17 cellular contexts compared by ENCODE assay signal in the genomic region with DNA sequence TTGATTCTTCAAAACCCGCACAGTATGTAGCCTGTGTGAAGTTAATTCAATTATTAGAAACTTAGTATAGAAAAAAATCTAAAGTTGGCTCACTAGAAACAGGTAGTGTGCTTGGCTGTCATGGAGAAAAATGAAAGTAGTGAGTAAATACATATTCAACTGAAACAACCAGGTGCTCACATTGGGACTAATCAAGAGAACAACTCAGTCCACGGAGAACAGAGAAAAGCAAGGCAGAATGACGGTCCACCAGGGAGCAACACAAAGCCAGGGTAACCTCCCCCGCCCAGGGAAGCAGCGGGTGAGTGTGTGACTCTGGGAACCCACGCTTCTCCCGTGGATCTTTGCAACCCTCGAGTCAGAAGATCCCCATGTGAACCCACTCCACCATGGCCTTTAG.
DNase-seq lines count a peak whose midpoint lies in the region; ATAC-seq, FAIRE-seq and TF ChIP-seq lines count a peak whose summit lies in the region.
"Had no signal": no experiment of that assay in that cellular context is flagged by ENCODE, and none has a peak within 500 bp of the region (broad histone marks: within the 10 kb centered on the region; RNA-seq: fewer than 3 reads in every experiment).

No MANE protein-coding gene starts in this region.

- TF ChIP-seq POLR2A in GM12878 (IDR thresholded peaks at IDR 0.05; ENCODE audit: low read depth, low read length), result no peak

- POLR2A ChIA-PET in GM12878 (lab: Charles Lee), result interaction anchor here (0.6 to 0.7 kb wide), 2 partner anchors 175 to 210 kb away, joined by 3 to 5 read pairs; no protein-coding TSS in a partner anchor

- H3K4me3 ChIP-seq in GM12878 (no peak overlapping the region), neuronal stem cell (ENCODE audit: low read length in 2 of 2) (no peak overlapping the region), Karpas-422 (ENCODE audit: low read length) (no peak overlapping the region)
- H3K4me3 ChIP-seq: HAP-1 had no signal

- TF ChIP-seq CTCF in GM12878 (IDR thresholded peaks at IDR 0.05 in 2 of 3, conservative IDR thresholded peaks at IDR 0.05 in 1 of 3; ENCODE audit: control insufficient read depth in 2 of 3, extremely low read depth in 1 of 3, insufficient read depth in 1 of 3, low read depth in 3 of 3, low read length in 3 of 3) (no peak), GM20000 (IDR thresholded peaks at IDR 0.05; ENCODE audit: extremely low read depth, missing control alignments) (no peak)

- H3K18ac ChIP-seq in neuronal stem cell (ENCODE audit: low read length), result peak overlapping the region; percentile 80

- RAD21 ChIA-PET in GM12878 (lab: Charles Lee; ENCODE audit: unreplicated experiment), result interaction anchor here (1.1 to 8.1 kb wide), 5 partner anchors 67 to 1341 kb away, joined by 3 to 92 read pairs (median 5); no protein-coding TSS in a partner anchor

- H3K79me1 ChIP-seq in neuronal stem cell (ENCODE audit: low read depth, low read length), result no peaks in the 10 kb centered on the region

- H3K4me1 ChIP-seq in GM12878 (ENCODE audit: control insufficient read depth, insufficient read depth, low read length), result peaks cover 6% of the 10 kb centered on the region; the same call in 1 of the 2 replicates
- no peaks in the 10 kb centered on the region for H3K4me1 ChIP-seq in neuronal stem cell (ENCODE audit: control insufficient read depth in 2 of 2, insufficient read depth in 1 of 2, low read depth in 1 of 2, low read length in 2 of 2)
- H3K4me1 ChIP-seq in Karpas-422 (ENCODE audit: low read length), result peaks cover 6% of the 10 kb centered on the region
- H3K4me1 ChIP-seq: HAP-1 had no signal

- SMC1A ChIA-PET in GM12878 (lab: Charles Lee; ENCODE audit: uncharacterized antibody, unreplicated experiment), result interaction anchor here (0.7 to 7.2 kb wide), 14 partner anchors 11 to 473 kb away, joined by 3 to 66 read pairs (median 6); no protein-coding TSS in a partner anchor

- no peak overlapping the region for H4K8ac ChIP-seq in neuronal stem cell (ENCODE audit: low read depth, low read length)

- no peak overlapping the region for H2BK12ac ChIP-seq in neuronal stem cell (ENCODE audit: low read length)

- BruUV-seq in GM12878 (replicated peaks; lab: Mats Ljungman, UMichigan), result no TSS peak

- DNase-seq in GM12878 (ENCODE audit: low read depth, low spot score) (no peak), neuronal stem cell (ENCODE audit: low spot score) (no peak), KBM-7 (no peak), GM20000 (ENCODE audit: low spot score) (no peak), Karpas-422 (no peak)
- DNase-seq: C1 segment of cervical spinal cord; Calu3; CD4-positive, alpha-beta memory T cell; COR-L47; DMS53; DMS79 treated with DMSO at 0.1 percent for 48 hours; GF-D8; GOT3; HFFc6 had no signal

- H3K27me3 ChIP-seq in GM12878 (replicated peaks in 1 of 2; ENCODE audit: control insufficient read depth in 2 of 2, insufficient read depth in 2 of 2, low read length in 1 of 2) (no peaks in the 10 kb centered on the region), neuronal stem cell (ENCODE audit: control insufficient read depth in 3 of 3, insufficient read depth in 3 of 3, low read depth in 1 of 3, low read length in 3 of 3) (no peaks in the 10 kb centered on the region), Karpas-422 (ENCODE audit: low read length) (no peaks in the 10 kb centered on the region)

- H4K91ac ChIP-seq in neuronal stem cell (ENCODE audit: low read depth, low read length, poor library complexity), result no peak overlapping the region

- 80% methylated on average over 8 of the region's 8 CpGs for WGBS in GM12878 (ENCODE audit: insufficient coverage, insufficient replicate concordance, low lambda C conversion rate, missing lambda C conversion rate)
- no CpG with 5 or more reads among the region's 8 CpGs for WGBS in neuronal stem cell (ENCODE audit: extremely low coverage in 2 of 2, insufficient read length in 2 of 2, insufficient replicate concordance in 1 of 2), 2 donors

- H3K9me3 ChIP-seq in GM12878 (replicated peaks; ENCODE audit: control insufficient read depth, insufficient read depth, low read length) (no peaks in the 10 kb centered on the region; the same call in 2 of the 3 replicates), neuronal stem cell (replicated peaks in 1 of 2; ENCODE audit: control insufficient read depth in 2 of 2, insufficient read depth in 1 of 2, low read depth in 1 of 2, low read length in 2 of 2) (no peaks in the 10 kb centered on the region), Karpas-422 (ENCODE audit: low read length) (peaks cover 3% of the 10 kb centered on the region; the same call in 1 of the 2 replicates)
- H3K9me3 ChIP-seq: HAP-1 had no signal

- no peaks in the 10 kb centered on the region for H3K36me3 ChIP-seq in GM12878 (ENCODE audit: control insufficient read depth in 2 of 2, insufficient read depth in 2 of 2, low read length in 1 of 2)
- H3K36me3 ChIP-seq in neuronal stem cell (replicated peaks in 1 of 2; ENCODE audit: control insufficient read depth in 2 of 2, insufficient read depth in 2 of 2, low read length in 2 of 2), result no peaks in the 10 kb centered on the region
- H3K36me3 ChIP-seq in Karpas-422 (ENCODE audit: insufficient read depth, low read length), result no peaks in the 10 kb centered on the region
- H3K36me3 ChIP-seq: HAP-1 had no signal

- H2BK120ac ChIP-seq in neuronal stem cell (ENCODE audit: low read depth, low read length), result no peak overlapping the region

- no peak overlapping the region for H2BK15ac ChIP-seq in neuronal stem cell (ENCODE audit: low read length)

- H4K20me1 ChIP-seq in GM12878 (ENCODE audit: control insufficient read depth, insufficient read depth), result no peaks in the 10 kb centered on the region
- no peaks in the 10 kb centered on the region for H4K20me1 ChIP-seq in Karpas-422 (ENCODE audit: insufficient read depth, low read depth, low read length)

- H3K79me2 ChIP-seq in GM12878 (ENCODE audit: control insufficient read depth, insufficient read depth, low read length), result no peaks in the 10 kb centered on the region
- H3K79me2 ChIP-seq in Karpas-422 (ENCODE audit: low read length), result no peaks in the 10 kb centered on the region

- H2AFZ ChIP-seq in GM12878 (ENCODE audit: control insufficient read depth, low read depth, low read length) (peak overlapping the region; percentile 48), neuronal stem cell (ENCODE audit: low read length) (no peak overlapping the region), Karpas-422 (ENCODE audit: low read length) (no peak overlapping the region)

- H3K27ac ChIP-seq in GM12878 (ENCODE audit: control insufficient read depth, insufficient read depth), result no peak overlapping the region
- no peak overlapping the region for H3K27ac ChIP-seq in neuronal stem cell (replicated peaks; ENCODE audit: low read length)
- H3K27ac ChIP-seq in Karpas-422 (ENCODE audit: low read length), result no peak overlapping the region

- H3K9ac ChIP-seq in GM12878 (ENCODE audit: control insufficient read depth, insufficient read depth, low read length) (no peak overlapping the region), neuronal stem cell (ENCODE audit: low read depth, low read length, poor library complexity) (no peak overlapping the region), Karpas-422 (ENCODE audit: low read length) (no peak overlapping the region)

- H3K9me2 ChIP-seq in Karpas-422 (replicated peaks; ENCODE audit: insufficient read depth, low read length), result no peaks in the 10 kb centered on the region

- TF ChIP-seq EP300 in GM12878 (IDR thresholded peaks at IDR 0.05; ENCODE audit: borderline replicate concordance in 1 of 2, control insufficient read depth in 1 of 2, low read depth in 2 of 2, low read length in 2 of 2), result no peak

- no peak overlapping the region for H3K4ac ChIP-seq in neuronal stem cell (ENCODE audit: low read length)

- TF ChIP-seq RAD21 in GM12878 (IDR thresholded peaks at IDR 0.05; ENCODE audit: insufficient read depth, low read depth, low read length), result no peak

- no peak overlapping the region for H2AK5ac ChIP-seq in neuronal stem cell (ENCODE audit: low read depth, low read length)

- no peak overlapping the region for H3K14ac ChIP-seq in neuronal stem cell (ENCODE audit: low read length)

- no peak for FAIRE-seq in GM12878 (lab: Jason Lieb, UNC)
- FAIRE-seq: H54 had no signal

- H3K23ac ChIP-seq in neuronal stem cell (ENCODE audit: low read depth, low read length, poor library complexity), result no peak overlapping the region

- CTCF ChIA-PET in GM12878 (lab: Yijun Ruan, JAX), result interaction anchor here (0.6 to 7.5 kb wide), 20 partner anchors 11 to 958 kb away, joined by 3 to 93 read pairs (median 4); no protein-coding TSS in a partner anchor

- H2BK5ac ChIP-seq in neuronal stem cell (ENCODE audit: low read length), result no peak overlapping the region

- H3K4me2 ChIP-seq in GM12878 (ENCODE audit: control insufficient read depth, insufficient read depth) (peak overlapping the region; percentile 22; the same call in 1 of the 2 replicates), neuronal stem cell (ENCODE audit: insufficient read depth, low read length, poor library complexity, severe bottlenecking) (no peak overlapping the region), Karpas-422 (ENCODE audit: low read depth, low read length, poor library complexity, severe bottlenecking) (no peak overlapping the region)

- intact Hi-C loops in GM12878 (cut with micrococcal nuclease; ENCODE audit: unreplicated experiment), result no loop called here

- in situ Hi-C loops in GM12878 (cut with MboI), result no loop called here
- in situ Hi-C loops in KBM-7 (cut with MboI; ENCODE audit: low pct_unique_long_range_greater_than_20kb, low sequenced_read_pairs), result no loop called here

- ATAC-seq in HG03520 (IDR thresholded peaks at IDR 0.05; ENCODE audit: unreplicated experiment) (peak; percentile 37), GM12878 (peak; percentile 18)

TF ChIP-seq in GM12878, 131 proteins besides CTCF, POLR2A, EP300 and RAD21 (continues in another document):
- no peak for TF ChIP-seq NR2C1 (IDR thresholded peaks at IDR 0.05)
- no peak for TF ChIP-seq KLF5 (IDR thresholded peaks at IDR 0.05; ENCODE audit: partially characterized antibody)
- no peak for TF ChIP-seq ZNF274 (IDR thresholded peaks at IDR 0.05; ENCODE audit: insufficient read depth, insufficient read length)
- no peak for TF ChIP-seq ZNF384 (IDR thresholded peaks at IDR 0.05; ENCODE audit: borderline replicate concordance, low read depth, low read length)
